9 cellular contexts compared by ENCODE assay signal in genomic region chr7:100887186-100887954, GRCh38. TPM values are rescaled to one million over a fixed set of nuclear protein-coding genes. Genes with fewer than 3 reads are reported as not detected.
DNase-seq lines count a peak whose midpoint lies in the region; FAIRE-seq and TF ChIP-seq lines count a peak whose summit lies in the region.
"Had no signal": no experiment of that assay in that cellular context is flagged by ENCODE, and none has a peak within 500 bp of the region (broad histone marks: within the 10 kb centered on the region; RNA-seq: fewer than 3 reads in every experiment).

No MANE protein-coding gene starts in this region.

- TF ChIP-seq POLR2A in GM12892 (IDR thresholded peaks at IDR 0.05; ENCODE audit: low read depth, low read length), result peak; percentile 49

- H3K79me2 ChIP-seq in osteoblast (ENCODE audit: insufficient read depth, low read length), result peaks cover 55% of the 10 kb centered on the region

- H3K36me3 ChIP-seq in osteoblast (ENCODE audit: insufficient read depth, low read length), result peaks cover 63% of the 10 kb centered on the region

- DNase-seq in GM12892 (ENCODE audit: insufficient read length), result peak; percentile 84
- no peak for DNase-seq in HFF-Myc (ENCODE audit: extremely low read depth, low read depth)
- peak; percentile 95 for DNase-seq in OCI-M1 (lab: John Stamatoyannopoulos, UW)
- DNase-seq in activated naive CD8-positive, alpha-beta T cell treated with anti-CD3 and anti-CD28 coated beads for 36 hours, result peak; percentile 61
- DNase-seq in osteoblast (ENCODE audit: insufficient read length, low spot score, missing footprints), result peak; percentile 62
- no peak for DNase-seq in NCI-H774 (lab: John Stamatoyannopoulos, UW)
- no peak for DNase-seq in activated gamma-delta T cell treated with Interleukin-2 at 50 U/mL for 16 hours
- no peak for DNase-seq in D721Med (ENCODE audit: insufficient read length, low spot score)

- no peaks in the 10 kb centered on the region for H3K9me3 ChIP-seq in osteoblast (ENCODE audit: low read depth, low read length)
- H3K9me3 ChIP-seq: heart left ventricle had no signal

- no peaks in the 10 kb centered on the region for H3K27me3 ChIP-seq in osteoblast (ENCODE audit: insufficient read depth, low read length)

- TF ChIP-seq CTCF in HFF-Myc (IDR thresholded peaks at IDR 0.05; ENCODE audit: low read depth, low read length, missing control alignments), result no peak
- TF ChIP-seq CTCF in osteoblast (IDR thresholded peaks at IDR 0.05; ENCODE audit: extremely low read depth, low read depth, low read length), result no peak
- TF ChIP-seq CTCF in D721Med (IDR thresholded peaks at IDR 0.05; ENCODE audit: insufficient read depth, missing control alignments), result no peak

- no peak overlapping the region for H3K4me2 ChIP-seq in osteoblast (ENCODE audit: insufficient read depth, low read length)

- H3K9me3 Mint-ChIP-seq in activated naive CD8-positive, alpha-beta T cell treated with anti-CD3 and anti-CD28 coated beads for 36 hours, result no peaks in the 10 kb centered on the region

- H3K27ac ChIP-seq in osteoblast (ENCODE audit: low read depth, low read length), result no peak overlapping the region

- peaks cover 43% of the 10 kb centered on the region for H3K36me3 Mint-ChIP-seq in activated naive CD8-positive, alpha-beta T cell treated with anti-CD3 and anti-CD28 coated beads for 36 hours

- peaks cover 22% of the 10 kb centered on the region for H3K4me1 ChIP-seq in osteoblast (ENCODE audit: insufficient read depth, low read length)

- peak overlapping the region; percentile 91 for H3K27ac Mint-ChIP-seq in activated naive CD8-positive, alpha-beta T cell treated with anti-CD3 and anti-CD28 coated beads for 36 hours

- H3K27me3 Mint-ChIP-seq in activated naive CD8-positive, alpha-beta T cell treated with anti-CD3 and anti-CD28 coated beads for 36 hours, result peaks cover 22% of the 10 kb centered on the region

- peak overlapping the region; percentile 87 for H3K4me3 Mint-ChIP-seq in activated naive CD8-positive, alpha-beta T cell treated with anti-CD3 and anti-CD28 coated beads for 36 hours

- H3K4me3 ChIP-seq in HFF-Myc (replicated peaks; ENCODE audit: low read depth, low read length) (peak overlapping the region; percentile 77), osteoblast (ENCODE audit: insufficient read depth, low read length) (no peak overlapping the region)

- H3K4me1 Mint-ChIP-seq in activated naive CD8-positive, alpha-beta T cell treated with anti-CD3 and anti-CD28 coated beads for 36 hours, result peaks cover 56% of the 10 kb centered on the region

- FAIRE-seq in GM12892 (lab: Jason Lieb, UNC), result peak; percentile 98
- FAIRE-seq in D721Med (lab: Jason Lieb, UNC), result no peak

- H4K20me1 ChIP-seq in osteoblast (ENCODE audit: insufficient read depth, low read length), result peaks cover 7% of the 10 kb centered on the region

- no peak overlapping the region for H2AFZ ChIP-seq in osteoblast (ENCODE audit: low read length)

RNA-seq across cellular contexts. Expression of gene UFSP1, which starts 2.1 kb away (rescaled TPM):
- 0.74 TPM for polyA plus RNA-seq in GM12892 (2012; ENCODE audit: missing spikeins)
- 1 to 10 TPM; 1.7 to 2.3 TPM for total RNA-seq in activated naive CD8-positive, alpha-beta T cell treated with anti-CD3 and anti-CD28 coated beads for 36 hours
- 4.7 and 5.8 TPM in 2 replicates for total RNA-seq in osteoblast

RNA-seq across cellular contexts. Expression of gene ACHE, which starts 8.3 kb away (rescaled TPM):
- polyA plus RNA-seq in GM12892 (2012; ENCODE audit: missing spikeins), result 0.95 TPM
- under 1 TPM in 1 of 2 experiments, not detected in 1; 0.14 TPM for total RNA-seq in activated naive CD8-positive, alpha-beta T cell treated with anti-CD3 and anti-CD28 coated beads for 36 hours
- total RNA-seq in osteoblast, result under 0.01 TPM in 2 replicates

RNA-seq across cellular contexts. Expression of gene SRRT, which starts 12.5 kb away (rescaled TPM):
- polyA plus RNA-seq in GM12892 (2012; ENCODE audit: missing spikeins), result 88.0 TPM
- total RNA-seq in activated naive CD8-positive, alpha-beta T cell treated with anti-CD3 and anti-CD28 coated beads for 36 hours, result 100 to 1,000 TPM; 296 to 297 TPM
- 31.2 and 42.0 TPM in 2 replicates for total RNA-seq in osteoblast

RNA-seq across cellular contexts. Expression of gene TRIP6, which starts 20.2 kb away (rescaled TPM):
- polyA plus RNA-seq in GM12892 (2012; ENCODE audit: missing spikeins), result 20.9 TPM
- total RNA-seq in activated naive CD8-positive, alpha-beta T cell treated with anti-CD3 and anti-CD28 coated beads for 36 hours, result 10 to 100 TPM; 44.2 to 45.1 TPM
- total RNA-seq in osteoblast, result 115 TPM in 2 replicates

RNA-seq across cellular contexts. Expression of gene SLC12A9, which starts 34.9 kb away (rescaled TPM):
- polyA plus RNA-seq in GM12892 (2012; ENCODE audit: missing spikeins), result 8.4 TPM
- total RNA-seq in activated naive CD8-positive, alpha-beta T cell treated with anti-CD3 and anti-CD28 coated beads for 36 hours, result 10 to 100 TPM; 13.4 to 14.6 TPM
- total RNA-seq in osteoblast, result 19.5 and 20.0 TPM in 2 replicates

Comparison
In these comparisons a context has a peak if more than half of its experiments do, and no peak if none do; other contexts are left out.
1. DNase-seq: peak in GM12892 (single experiment), OCI-M1 (single experiment), activated naive CD8-positive, alpha-beta T cell treated with anti-CD3 and anti-CD28 coated beads for 36 hours (single experiment) and osteoblast (single experiment); none in HFF-Myc (single experiment), NCI-H774 (single experiment), activated gamma-delta T cell treated with Interleukin-2 at 50 U/mL for 16 hours (single experiment) and D721Med (single experiment).